ENCODE assay signal across 9 cellular contexts in the genomic region with DNA sequence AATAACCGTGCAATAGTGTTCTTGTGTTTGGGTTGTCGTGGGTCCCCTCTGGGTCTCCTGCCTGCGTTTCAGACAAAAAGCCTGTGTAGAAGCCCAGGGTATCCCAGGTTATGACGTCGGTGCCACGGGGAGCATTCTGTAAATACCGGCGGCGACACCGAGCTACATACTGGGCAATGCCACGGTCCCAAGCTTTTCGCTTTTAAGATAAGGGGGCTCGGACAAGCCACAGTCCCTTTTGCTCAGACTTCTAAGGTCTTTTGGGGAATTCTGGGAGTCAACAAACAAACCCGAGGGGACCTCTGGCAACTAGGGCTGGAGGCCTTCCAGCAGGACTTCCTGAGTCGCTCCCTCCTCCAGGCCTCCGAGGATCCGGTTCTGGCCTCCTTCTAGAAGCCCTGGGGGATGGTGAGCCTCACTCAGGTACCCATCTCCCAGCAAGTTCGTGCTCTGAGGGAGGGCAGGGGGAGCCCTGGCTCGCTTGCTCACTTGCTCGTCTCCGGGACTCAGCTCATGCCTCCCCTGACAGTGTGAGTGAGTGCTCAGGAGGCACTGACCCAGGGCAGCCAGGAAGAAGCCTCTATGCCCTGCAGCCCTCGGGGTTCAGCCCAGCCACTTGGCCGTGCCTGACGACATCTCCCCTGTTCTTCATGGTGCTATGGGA.
DNase-seq lines count a peak whose midpoint lies in the region; ATAC-seq and TF ChIP-seq lines count a peak whose summit lies in the region.
"Had no signal": no experiment of that assay in that cellular context is flagged by ENCODE, and none has a peak within 500 bp of the region (broad histone marks: within the 10 kb centered on the region; RNA-seq: fewer than 3 reads in every experiment).

No MANE protein-coding gene starts in this region.

- no peak overlapping the region for H2BK5ac ChIP-seq in H9 (ENCODE audit: insufficient read length, low read length)

- no peak overlapping the region for H4K91ac ChIP-seq in H9 (ENCODE audit: insufficient read length, low read depth, low read length)

- H3K4me1 ChIP-seq in H9 (ENCODE audit: insufficient read depth, low read length) (no peaks in the 10 kb centered on the region), right atrium auricular region (peaks cover 0 to 42% of the 10 kb centered on the region in 2 donors)
- H3K4me1 ChIP-seq: pancreas had no signal

- no peak overlapping the region for H2AK5ac ChIP-seq in H9 (ENCODE audit: insufficient read length, low read length)

- H3K9ac ChIP-seq in H9 (ENCODE audit: extremely low read depth, insufficient read length, low read length), result no peak overlapping the region

- no peak overlapping the region for H3K56ac ChIP-seq in H9 (ENCODE audit: insufficient read length, low read depth, low read length)

- no peak overlapping the region for H3K14ac ChIP-seq in H9 (ENCODE audit: insufficient read depth, low read length)

- H3K27me3 Mint-ChIP-seq in H9 (ENCODE audit: low read depth), result no peaks in the 10 kb centered on the region
- no peaks in the 10 kb centered on the region for H3K27me3 Mint-ChIP-seq in activated naive CD8-positive, alpha-beta T cell treated with anti-CD3 and anti-CD28 coated beads for 36 hours
- H3K27me3 Mint-ChIP-seq in stimulated activated memory B cell treated with anti-CD40 and anti-IgM and Interleukin-4, amounts not matched to agents 10 μg/mL and 1 μg/mL and 100 μg/mL, for 72 hours, result no peaks in the 10 kb centered on the region

- no peaks in the 10 kb centered on the region; the same call in 1 of the 2 replicates for H3K79me2 ChIP-seq in H9 (ENCODE audit: insufficient read depth, low read length)

- no peak overlapping the region for H2BK20ac ChIP-seq in H9 (ENCODE audit: low read depth, low read length, poor library complexity, severe bottlenecking)

- no peak overlapping the region for H2BK12ac ChIP-seq in H9 (ENCODE audit: insufficient read length, low read depth, low read length)

- H4K8ac ChIP-seq in H9 (replicated peaks; ENCODE audit: insufficient read length, low read depth, low read length), result no peak overlapping the region

- no peak overlapping the region for H3K4ac ChIP-seq in H9 (ENCODE audit: low read depth, low read length)

- H3K27ac Mint-ChIP-seq in H9, result peak overlapping the region; percentile 66 to 90 (median 77); a peak in 3 of 7 replicates
- H3K27ac Mint-ChIP-seq in activated naive CD8-positive, alpha-beta T cell treated with anti-CD3 and anti-CD28 coated beads for 36 hours, result peak overlapping the region; percentile 43
- peak overlapping the region; percentile 74 for H3K27ac Mint-ChIP-seq in stimulated activated memory B cell treated with anti-CD40 and anti-IgM and Interleukin-4, amounts not matched to agents 10 μg/mL and 1 μg/mL and 100 μg/mL, for 72 hours

- no peak for ATAC-seq in stimulated activated memory B cell treated with anti-CD40 and anti-IgM and Interleukin-4, amounts not matched to agents 10 μg/mL and 1 μg/mL and 100 μg/mL, for 72 hours

- H3K23me2 ChIP-seq in H9 (ENCODE audit: insufficient read length, low read depth, low read length, poor library complexity, severe bottlenecking), result no peaks in the 10 kb centered on the region

- peaks cover 0 to 3% of the 10 kb centered on the region in 2 experiments; a peak in 2 of 5 replicates for H3K9me3 Mint-ChIP-seq in H9
- H3K9me3 Mint-ChIP-seq in activated naive CD8-positive, alpha-beta T cell treated with anti-CD3 and anti-CD28 coated beads for 36 hours, result peaks cover 3% of the 10 kb centered on the region
- peaks cover 3% of the 10 kb centered on the region for H3K9me3 Mint-ChIP-seq in stimulated activated memory B cell treated with anti-CD40 and anti-IgM and Interleukin-4, amounts not matched to agents 10 μg/mL and 1 μg/mL and 100 μg/mL, for 72 hours
- H3K9me3 Mint-ChIP-seq: activated T-cell treated with anti-CD3 and anti-CD28 coated beads, Interleukin-2, amount 50 U/mL, for 4 hours had no signal

- no peak overlapping the region for H2BK120ac ChIP-seq in H9 (ENCODE audit: low read depth, low read length, poor library complexity, severe bottlenecking)

- no peak overlapping the region for H3K23ac ChIP-seq in H9 (ENCODE audit: insufficient read length, low read depth, low read length)

- H3K9me3 ChIP-seq in H9 (ENCODE audit: control insufficient read depth, low read depth, low read length) (no peaks in the 10 kb centered on the region), right atrium auricular region (no peaks in the 10 kb centered on the region)
- H3K9me3 ChIP-seq: pancreas had no signal

- H3K27ac ChIP-seq in H9 (ENCODE audit: insufficient read length, low read depth, low read length), result no peak overlapping the region
- peak overlapping the region; percentile 30 to 50 for H3K27ac ChIP-seq in right atrium auricular region
- H3K27ac ChIP-seq: pancreas had no signal

- no peak overlapping the region for H3K4me2 ChIP-seq in H9 (ENCODE audit: insufficient read depth, insufficient read length, low read length)

- no peaks in the 10 kb centered on the region for H3K79me1 ChIP-seq in H9 (ENCODE audit: insufficient read depth, low read depth, low read length, poor library complexity, severe bottlenecking)

- H3T11ph ChIP-seq in H9 (ENCODE audit: low read length), result no peak overlapping the region

- H3K36me3 Mint-ChIP-seq in H9 (ENCODE audit: insufficient read depth in 1 of 3, low read depth in 3 of 3), result peaks cover 0 to 14% (median 0%) of the 10 kb centered on the region in 3 experiments; a peak in 5 of 7 replicates
- H3K36me3 Mint-ChIP-seq in activated naive CD8-positive, alpha-beta T cell treated with anti-CD3 and anti-CD28 coated beads for 36 hours, result peaks cover 11% of the 10 kb centered on the region
- no peaks in the 10 kb centered on the region for H3K36me3 Mint-ChIP-seq in stimulated activated memory B cell treated with anti-CD40 and anti-IgM and Interleukin-4, amounts not matched to agents 10 μg/mL and 1 μg/mL and 100 μg/mL, for 72 hours

- H3K18ac ChIP-seq in H9 (ENCODE audit: insufficient read length, low read depth, low read length), result no peak overlapping the region

- H3K36me3 ChIP-seq in right atrium auricular region, result no peaks in the 10 kb centered on the region
- H3K36me3 ChIP-seq: pancreas had no signal

- H2AFZ ChIP-seq in H9 (ENCODE audit: low read length), result no peak overlapping the region

- no peak overlapping the region for H4K5ac ChIP-seq in H9 (ENCODE audit: insufficient read length, low read depth, low read length)

- TF ChIP-seq CTCF in H9 (conservative IDR thresholded peaks at IDR 0.05) (no peak), right atrium auricular region (IDR thresholded peaks at IDR 0.05) (no peak)

- H4K20me1 ChIP-seq in H9 (ENCODE audit: control insufficient read depth, insufficient read depth, insufficient read length), result no peaks in the 10 kb centered on the region

- H2BK15ac ChIP-seq in H9 (ENCODE audit: low read depth, low read length), result no peak overlapping the region

- H3K4me1 Mint-ChIP-seq in H9, result peaks cover 24 to 32% of the 10 kb centered on the region in 2 experiments
- H3K4me1 Mint-ChIP-seq in activated naive CD8-positive, alpha-beta T cell treated with anti-CD3 and anti-CD28 coated beads for 36 hours, result peaks cover 40% of the 10 kb centered on the region
- peaks cover 19% of the 10 kb centered on the region for H3K4me1 Mint-ChIP-seq in stimulated activated memory B cell treated with anti-CD40 and anti-IgM and Interleukin-4, amounts not matched to agents 10 μg/mL and 1 μg/mL and 100 μg/mL, for 72 hours

- no peak overlapping the region for H3K4me3 Mint-ChIP-seq in H9
- H3K4me3 Mint-ChIP-seq in activated naive CD8-positive, alpha-beta T cell treated with anti-CD3 and anti-CD28 coated beads for 36 hours, result no peak overlapping the region
- no peak overlapping the region for H3K4me3 Mint-ChIP-seq in stimulated activated memory B cell treated with anti-CD40 and anti-IgM and Interleukin-4, amounts not matched to agents 10 μg/mL and 1 μg/mL and 100 μg/mL, for 72 hours
- H3K4me3 Mint-ChIP-seq: activated T-cell treated with anti-CD3 and anti-CD28 coated beads, Interleukin-2, amount 50 U/mL, for 4 hours had no signal

- WGBS in H9 (ENCODE audit: extremely low coverage, insufficient read length, low lambda C conversion rate), result no CpG with 5 or more reads among the region's 24 CpGs

- DNase-seq in H9 (no peak), right atrium auricular region (ENCODE audit: low spot score) (no peak), nucleus accumbens (lab: John Stamatoyannopoulos, UW) (no peak), UCSD-AML1 (lab: John Stamatoyannopoulos, UW; ENCODE audit: unreplicated experiment) (no peak), NCI-H1694 (lab: John Stamatoyannopoulos, UW) (no peak)
- no peak for DNase-seq in activated naive CD8-positive, alpha-beta T cell treated with anti-CD3 and anti-CD28 coated beads for 36 hours
- DNase-seq: activated T-cell treated with anti-CD3 and anti-CD28 coated beads, Interleukin-2, amount 50 U/mL, for 4 hours; pancreas had no signal

- peak overlapping the region in 1 of 2 donors; percentile 10 for H3K4me3 ChIP-seq in right atrium auricular region
- H3K4me3 ChIP-seq: pancreas had no signal

- H3K27me3 ChIP-seq in H9 (ENCODE audit: insufficient read depth, low read length) (no peaks in the 10 kb centered on the region), right atrium auricular region (no peaks in the 10 kb centered on the region)
- H3K27me3 ChIP-seq: pancreas had no signal
